8 cellular contexts compared by ENCODE assay signal in the genomic region with DNA sequence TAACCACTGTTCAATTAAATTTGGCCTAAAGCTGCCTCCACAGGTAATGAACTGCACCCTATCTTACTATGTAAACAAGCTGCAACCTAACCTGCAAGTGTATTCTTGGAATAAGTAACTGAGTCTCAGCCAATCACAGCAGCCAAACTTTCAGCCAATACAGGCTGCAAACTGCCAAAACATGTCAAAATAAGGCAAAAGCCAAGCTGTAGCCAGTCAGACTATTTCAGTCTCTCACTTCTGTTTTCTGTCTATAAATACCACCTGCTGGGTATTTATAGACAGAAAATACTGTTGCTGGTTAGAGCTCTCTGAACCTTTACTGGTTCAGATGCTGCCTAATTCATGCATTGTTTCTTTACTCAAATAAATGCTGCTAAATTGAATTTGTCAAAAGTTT. TPM values are rescaled to one million over a fixed set of nuclear protein-coding genes. Genes with fewer than 3 reads are reported as not detected.
DNase-seq lines count a peak whose midpoint lies in the region; ATAC-seq and TF ChIP-seq lines count a peak whose summit lies in the region.

No MANE protein-coding gene starts in this region.

- H3K4me1 ChIP-seq in left ventricle myocardium inferior: peaks cover 64% of the 10 kb centered on the region

- no peaks in the 10 kb centered on the region for H3K27me3 ChIP-seq in left ventricle myocardium inferior (ENCODE audit: low read depth)

- H3K36me3 ChIP-seq in left ventricle myocardium inferior: no peaks in the 10 kb centered on the region

- H3K27ac ChIP-seq in left ventricle myocardium inferior (replicated peaks): peak overlapping the region; percentile 75

- peak; percentile 92 for ATAC-seq in GM18505 (IDR thresholded peaks at IDR 0.05; ENCODE audit: unreplicated experiment)
- peak; percentile 96 for ATAC-seq in GM21717 (IDR thresholded peaks at IDR 0.05; ENCODE audit: unreplicated experiment)

- TF ChIP-seq POLR2A in GM18505 (IDR thresholded peaks at IDR 0.05; ENCODE audit: borderline replicate concordance, extremely low read depth, insufficient read depth, insufficient read length): peak; percentile 40

- intact Hi-C loops in left ventricle myocardium inferior (cut with micrococcal nuclease): no loop called here

- TF ChIP-seq CTCF in LNCaP clone FGC (IDR thresholded peaks at IDR 0.05; ENCODE audit: control insufficient read depth, extremely low read depth, insufficient read depth) (no peak), left ventricle myocardium inferior (IDR thresholded peaks at IDR 0.05; ENCODE audit: borderline replicate concordance) (no peak)

- DNase-seq in LNCaP clone FGC (ENCODE audit: low read depth) (peak; percentile 93), left ventricle myocardium inferior (no peak), GOT3 (lab: John Stamatoyannopoulos, UW) (no peak), SHP77 (lab: John Stamatoyannopoulos, UW) (no peak), NCI-H146 treated with DMSO at 0.1 percent for 48 hours (lab: John Stamatoyannopoulos, UW; ENCODE audit: unreplicated experiment) (no peak), UCSD-AML1 (lab: John Stamatoyannopoulos, UW; ENCODE audit: unreplicated experiment) (no peak)

- H3K4me3 ChIP-seq in LNCaP clone FGC (ENCODE audit: low read depth, low read length): no peak overlapping the region; the same call in 1 of the 2 replicates
- peak overlapping the region; percentile 32 for H3K4me3 ChIP-seq in left ventricle myocardium inferior

- H3K9me3 ChIP-seq in left ventricle myocardium inferior (replicated peaks): no peaks in the 10 kb centered on the region

RNA-seq across cellular contexts. Expression of a gene that starts 14.3 kb away (rescaled TPM):
- 7.3 TPM for total RNA-seq in left ventricle myocardium inferior

RNA-seq across cellular contexts. Expression of a gene that starts 14.4 kb away (rescaled TPM):
- 303 TPM for total RNA-seq in left ventricle myocardium inferior
